ENCODE assay signal across 10 cellular contexts in genomic region chr3:52513281-52513680, GRCh38. TPM values are rescaled to one million over a fixed set of nuclear protein-coding genes. Genes with fewer than 3 reads are reported as not detected.
"Had no signal": no experiment of that assay in that cellular context is flagged by ENCODE, and none has a peak within 500 bp of the region (broad histone marks: within the 10 kb centered on the region; RNA-seq: fewer than 3 reads in every experiment).

No MANE protein-coding gene starts in this region.

- FAIRE-seq: HepG2, HTR-8/SVneo, K562 had no signal

- DNase-seq: IMR-90, KBM-7, KG1 had no signal

- H3K36me3 Mint-ChIP-seq: IgD-negative memory B cell had no signal

- H3K4me3 Mint-ChIP-seq: IgD-negative memory B cell had no signal

- ATAC-seq: HepG2, K562 had no signal

- H3K4me1 Mint-ChIP-seq: IgD-negative memory B cell had no signal

- H3K4me2 ChIP-seq: KMS-11 had no signal

- H3K9me3 Mint-ChIP-seq: IgD-negative memory B cell had no signal

- H3K4me3 ChIP-seq: K562 had no signal

- H3K27ac ChIP-seq: HL-60, KMS-11 had no signal

- H3K9ac ChIP-seq: KMS-11 had no signal

- H3K27me3 Mint-ChIP-seq: IgD-negative memory B cell had no signal

RNA-seq across cellular contexts. Expression of gene STAB1, which starts 18.1 kb away (rescaled TPM):
- total RNA-seq: HT1080, IMR-90 had no signal
- polyA plus RNA-seq: IgD-negative memory B cell, IMR-90 had no signal

RNA-seq across cellular contexts. Expression of gene TNNC1, which starts 59.4 kb away (rescaled TPM):
- total RNA-seq: HT1080 had no signal
- polyA plus RNA-seq: IgD-negative memory B cell had no signal
